Comparison of ENCODE assay signal across 16 cellular contexts in the genomic region with DNA sequence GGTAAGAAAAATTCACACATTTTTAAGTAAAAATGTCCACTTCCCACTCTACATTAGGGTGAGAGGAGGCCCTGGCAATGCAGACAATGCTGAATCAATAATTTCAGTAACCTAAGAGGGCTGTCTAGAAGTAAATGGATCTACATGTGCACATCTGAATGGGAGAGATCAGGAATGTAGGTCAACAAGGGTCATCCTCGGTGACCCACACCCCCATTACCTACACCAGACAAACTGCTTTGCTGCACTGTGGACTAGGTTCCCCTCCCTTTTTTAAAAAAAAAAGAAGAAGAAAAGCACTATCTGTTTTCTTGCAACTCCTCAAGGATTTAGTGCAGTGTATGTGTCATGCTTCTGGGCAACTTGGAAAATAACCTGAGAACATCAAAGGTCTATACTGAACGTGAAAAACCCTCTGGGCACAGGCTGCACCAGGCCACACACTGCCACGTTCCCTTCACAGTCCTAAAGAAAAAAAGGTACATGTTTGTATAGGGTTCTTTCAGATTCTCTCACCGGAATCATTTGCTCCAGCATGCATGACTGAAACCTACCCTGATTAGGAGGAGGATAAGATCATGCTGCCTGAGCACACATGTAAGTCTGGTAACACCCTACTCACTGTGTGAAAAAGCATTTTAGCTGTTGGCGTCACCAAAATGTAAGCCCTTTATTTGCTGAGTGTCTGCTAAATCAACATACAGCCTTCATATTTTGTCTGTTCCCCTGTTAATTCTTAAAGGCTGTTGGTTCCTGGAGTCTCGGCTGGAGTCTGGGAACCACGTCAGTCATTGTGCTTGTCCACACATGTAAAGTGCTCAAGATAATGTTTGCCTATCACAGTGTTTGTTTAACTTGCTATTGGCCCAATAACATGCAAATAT.
A peak's percentile ranks its signal among the peaks of the same experiment; 100 is the strongest.
DNase-seq lines count a peak whose midpoint lies in the region; ATAC-seq and TF ChIP-seq lines count a peak whose summit lies in the region.
"Had no signal": no experiment of that assay in that cellular context is flagged by ENCODE, and none has a peak within 500 bp of the region (broad histone marks: within the 10 kb centered on the region; RNA-seq: fewer than 3 reads in every experiment).

No MANE protein-coding gene starts in this region.

- ATAC-seq in HG02588 (IDR thresholded peaks at IDR 0.05; ENCODE audit: unreplicated experiment) = no peak
- ATAC-seq: GM12878, left lobe of liver had no signal

- TF ChIP-seq CTCF in 22Rv1 (IDR thresholded peaks at IDR 0.05) = no peak

- peak; percentile 43 for DNase-seq in NCI-H1105 (lab: John Stamatoyannopoulos, UW)
- DNase-seq in NCI-H774 (lab: John Stamatoyannopoulos, UW) = peak; percentile 79
- peak; percentile 75 for DNase-seq in islet precursor cell
- no peak for DNase-seq in HK-2 (ENCODE audit: unreplicated experiment)
- DNase-seq in NCI-H2227 (lab: John Stamatoyannopoulos, UW; ENCODE audit: unreplicated experiment) = no peak
- no peak for DNase-seq in inferior parietal cortex (ENCODE audit: extremely low spot score)
- DNase-seq: activated CD4-positive, alpha-beta memory T cell treated with anti-CD3 and anti-CD28 coated beads for 36 hours; DND-41; Peyer's patch; stimulated activated CD4-positive, alpha-beta T cell treated with anti-CD3 and anti-CD28 coated beads, Interleukin-12 subunit alpha, Interleukin-12 subunit beta, amount 100 ng/mL, for 4 hours had no signal

- H3K27ac ChIP-seq in 22Rv1 = peak overlapping the region; percentile 42
- H3K27ac ChIP-seq: neural progenitor cell, Peyer's patch, tibial nerve had no signal

Comparison
In these comparisons a context has a peak if more than half of its experiments do, and no peak if none do; other contexts are left out.
1. DNase-seq: peak in NCI-H1105 (single experiment), NCI-H774 (single experiment) and islet precursor cell (single experiment); none in HK-2 (single experiment), NCI-H2227 (single experiment) and inferior parietal cortex (single experiment).